Comparison of ENCODE assay signal across 10 cellular contexts in genomic region chrX:54789405-54789804, GRCh38. TPM values are rescaled to one million over a fixed set of nuclear protein-coding genes. Genes with fewer than 3 reads are reported as not detected.
"Had no signal": no experiment of that assay in that cellular context is flagged by ENCODE, and none has a peak within 500 bp of the region (broad histone marks: within the 10 kb centered on the region; RNA-seq: fewer than 3 reads in every experiment).

No MANE protein-coding gene starts in this region.

RNA-seq across cellular contexts. Expression of gene ITIH6, which starts 8.7 kb away (rescaled TPM):
- total RNA-seq: activated B cell treated with CpG ODN at 0.5 μM for 24 hours; activated CD4-positive, alpha-beta memory T cell treated with anti-CD3 and anti-CD28 coated beads for 36 hours; activated naive CD4-positive, alpha-beta T cell treated with anti-CD3 and anti-CD28 coated beads for 36 hours; activated naive CD4-positive, alpha-beta T cell treated with anti-CD3 and anti-CD28 coated beads, Interleukin-2, amount 50 U/mL, for 72 hours; activated T-cell treated with anti-CD3 and anti-CD28 coated beads, Interleukin-2, amount 50 U/mL, for 4 hours; activated T-helper 1 cell treated with anti-CD3 and anti-CD28 coated beads, Interleukin-12 subunit alpha, Interleukin-12 subunit beta, Interleukin-2, Interleukin-4 antibody, amounts not matched to agents 30 ng/mL and 10 ng/mL and 1 ng/mL, durations not matched to agents 14 hours and 24 hours and 36 hours; adrenal gland; astrocyte; body of pancreas had no signal
- polyA plus RNA-seq: adrenal gland, IgD-negative memory B cell had no signal
